Comparison of ENCODE assay signal across 2 cellular contexts in the genomic region with DNA sequence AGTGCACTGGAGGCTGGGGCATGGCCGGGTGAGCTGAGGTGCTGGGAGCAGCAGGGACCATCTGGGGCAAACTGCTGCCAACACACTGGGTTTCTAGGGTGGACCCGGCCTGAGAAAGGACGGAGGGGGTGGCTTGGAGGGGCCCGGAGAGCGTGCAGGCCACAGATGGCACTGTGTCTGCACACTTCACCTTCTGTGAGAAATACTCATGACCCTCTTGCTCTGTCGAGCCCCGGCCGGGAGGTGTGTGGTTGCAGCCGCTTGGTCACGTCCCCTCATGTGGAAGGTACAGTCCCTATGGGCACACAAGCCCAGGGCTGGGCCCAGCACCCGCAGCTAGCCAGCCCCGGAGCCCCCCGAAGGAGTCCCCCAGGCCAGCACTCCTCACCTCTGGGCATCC.
TF ChIP-seq lines count a peak whose summit lies in the region.

No MANE protein-coding gene starts in this region.

TF ChIP-seq in SK-N-SH, 30 proteins besides CTCF, POLR2A, EP300 and RAD21 (continued from another document):
- TF ChIP-seq, protein P1, sequence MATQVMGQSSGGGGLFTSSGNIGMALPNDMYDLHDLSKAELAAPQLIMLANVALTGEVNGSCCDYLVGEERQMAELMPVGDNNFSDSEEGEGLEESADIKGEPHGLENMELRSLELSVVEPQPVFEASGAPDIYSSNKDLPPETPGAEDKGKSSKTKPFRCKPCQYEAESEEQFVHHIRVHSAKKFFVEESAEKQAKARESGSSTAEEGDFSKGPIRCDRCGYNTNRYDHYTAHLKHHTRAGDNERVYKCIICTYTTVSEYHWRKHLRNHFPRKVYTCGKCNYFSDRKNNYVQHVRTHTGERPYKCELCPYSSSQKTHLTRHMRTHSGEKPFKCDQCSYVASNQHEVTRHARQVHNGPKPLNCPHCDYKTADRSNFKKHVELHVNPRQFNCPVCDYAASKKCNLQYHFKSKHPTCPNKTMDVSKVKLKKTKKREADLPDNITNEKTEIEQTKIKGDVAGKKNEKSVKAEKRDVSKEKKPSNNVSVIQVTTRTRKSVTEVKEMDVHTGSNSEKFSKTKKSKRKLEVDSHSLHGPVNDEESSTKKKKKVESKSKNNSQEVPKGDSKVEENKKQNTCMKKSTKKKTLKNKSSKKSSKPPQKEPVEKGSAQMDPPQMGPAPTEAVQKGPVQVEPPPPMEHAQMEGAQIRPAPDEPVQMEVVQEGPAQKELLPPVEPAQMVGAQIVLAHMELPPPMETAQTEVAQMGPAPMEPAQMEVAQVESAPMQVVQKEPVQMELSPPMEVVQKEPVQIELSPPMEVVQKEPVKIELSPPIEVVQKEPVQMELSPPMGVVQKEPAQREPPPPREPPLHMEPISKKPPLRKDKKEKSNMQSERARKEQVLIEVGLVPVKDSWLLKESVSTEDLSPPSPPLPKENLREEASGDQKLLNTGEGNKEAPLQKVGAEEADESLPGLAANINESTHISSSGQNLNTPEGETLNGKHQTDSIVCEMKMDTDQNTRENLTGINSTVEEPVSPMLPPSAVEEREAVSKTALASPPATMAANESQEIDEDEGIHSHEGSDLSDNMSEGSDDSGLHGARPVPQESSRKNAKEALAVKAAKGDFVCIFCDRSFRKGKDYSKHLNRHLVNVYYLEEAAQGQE (IDR thresholded peaks at IDR 0.05; ENCODE audit: low read depth, low read length): no peak
- TF ChIP-seq RCOR1 (IDR thresholded peaks at IDR 0.05; ENCODE audit: low read length) (no peak), TEAD4 (IDR thresholded peaks at IDR 0.05; ENCODE audit: borderline replicate concordance, insufficient read depth) (no peak), TAF1 (IDR thresholded peaks at IDR 0.05; ENCODE audit: borderline replicate concordance, low read depth, low read length) (no peak), RFX5 (IDR thresholded peaks at IDR 0.05; ENCODE audit: low read length) (no peak), SMC3 (IDR thresholded peaks at IDR 0.05; ENCODE audit: low read depth, low read length) (no peak), JUND (IDR thresholded peaks at IDR 0.05) (no peak), RXRA (IDR thresholded peaks at IDR 0.05; ENCODE audit: borderline replicate concordance, low read depth) (no peak)
- TF ChIP-seq, protein P2, sequence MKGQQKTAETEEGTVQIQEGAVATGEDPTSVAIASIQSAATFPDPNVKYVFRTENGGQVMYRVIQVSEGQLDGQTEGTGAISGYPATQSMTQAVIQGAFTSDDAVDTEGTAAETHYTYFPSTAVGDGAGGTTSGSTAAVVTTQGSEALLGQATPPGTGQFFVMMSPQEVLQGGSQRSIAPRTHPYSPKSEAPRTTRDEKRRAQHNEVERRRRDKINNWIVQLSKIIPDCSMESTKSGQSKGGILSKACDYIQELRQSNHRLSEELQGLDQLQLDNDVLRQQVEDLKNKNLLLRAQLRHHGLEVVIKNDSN (IDR thresholded peaks at IDR 0.05; ENCODE audit: borderline replicate concordance, low read depth): no peak

TF ChIP-seq in SK-N-SH treated with all-trans-retinoic acid at 6 μM for 48 hours, 23 proteins besides CTCF, POLR2A, EP300 and RAD21 (continued from another document):
- TF ChIP-seq, protein P3, sequence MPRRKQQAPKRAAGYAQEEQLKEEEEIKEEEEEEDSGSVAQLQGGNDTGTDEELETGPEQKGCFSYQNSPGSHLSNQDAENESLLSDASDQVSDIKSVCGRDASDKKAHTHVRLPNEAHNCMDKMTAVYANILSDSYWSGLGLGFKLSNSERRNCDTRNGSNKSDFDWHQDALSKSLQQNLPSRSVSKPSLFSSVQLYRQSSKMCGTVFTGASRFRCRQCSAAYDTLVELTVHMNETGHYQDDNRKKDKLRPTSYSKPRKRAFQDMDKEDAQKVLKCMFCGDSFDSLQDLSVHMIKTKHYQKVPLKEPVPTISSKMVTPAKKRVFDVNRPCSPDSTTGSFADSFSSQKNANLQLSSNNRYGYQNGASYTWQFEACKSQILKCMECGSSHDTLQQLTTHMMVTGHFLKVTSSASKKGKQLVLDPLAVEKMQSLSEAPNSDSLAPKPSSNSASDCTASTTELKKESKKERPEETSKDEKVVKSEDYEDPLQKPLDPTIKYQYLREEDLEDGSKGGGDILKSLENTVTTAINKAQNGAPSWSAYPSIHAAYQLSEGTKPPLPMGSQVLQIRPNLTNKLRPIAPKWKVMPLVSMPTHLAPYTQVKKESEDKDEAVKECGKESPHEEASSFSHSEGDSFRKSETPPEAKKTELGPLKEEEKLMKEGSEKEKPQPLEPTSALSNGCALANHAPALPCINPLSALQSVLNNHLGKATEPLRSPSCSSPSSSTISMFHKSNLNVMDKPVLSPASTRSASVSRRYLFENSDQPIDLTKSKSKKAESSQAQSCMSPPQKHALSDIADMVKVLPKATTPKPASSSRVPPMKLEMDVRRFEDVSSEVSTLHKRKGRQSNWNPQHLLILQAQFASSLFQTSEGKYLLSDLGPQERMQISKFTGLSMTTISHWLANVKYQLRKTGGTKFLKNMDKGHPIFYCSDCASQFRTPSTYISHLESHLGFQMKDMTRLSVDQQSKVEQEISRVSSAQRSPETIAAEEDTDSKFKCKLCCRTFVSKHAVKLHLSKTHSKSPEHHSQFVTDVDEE (CRISPR knock-in tag; IDR thresholded peaks at IDR 0.05): no peak
- TF ChIP-seq GLIS3 (CRISPR knock-in tag; IDR thresholded peaks at IDR 0.05) (no peak), ISL1 (CRISPR knock-in tag; IDR thresholded peaks at IDR 0.05) (no peak), ZNF565 (CRISPR knock-in tag; conservative IDR thresholded peaks at IDR 0.05; ENCODE audit: low read depth) (no peak), SNAI2 (CRISPR knock-in tag; IDR thresholded peaks at IDR 0.05) (no peak), ZC3H10 (CRISPR knock-in tag; IDR thresholded peaks at IDR 0.05) (no peak), ZFP3 (CRISPR knock-in tag; IDR thresholded peaks at IDR 0.05) (no peak), ZNF8 (CRISPR knock-in tag; IDR thresholded peaks at IDR 0.05) (no peak), BACH2 (CRISPR knock-in tag; IDR thresholded peaks at IDR 0.05; ENCODE audit: borderline replicate concordance) (no peak), ARNTL (CRISPR knock-in tag; IDR thresholded peaks at IDR 0.05; ENCODE audit: borderline replicate concordance, low read depth) (no peak), RARB (CRISPR knock-in tag; IDR thresholded peaks at IDR 0.05) (no peak), PPARA (CRISPR knock-in tag; IDR thresholded peaks at IDR 0.05; ENCODE audit: borderline replicate concordance) (no peak), ZNF70 (CRISPR knock-in tag; IDR thresholded peaks at IDR 0.05) (no peak), ZFP30 (CRISPR knock-in tag; IDR thresholded peaks at IDR 0.05) (no peak), TOX (CRISPR knock-in tag; IDR thresholded peaks at IDR 0.05; ENCODE audit: borderline replicate concordance) (no peak)
- TF ChIP-seq, protein P4, sequence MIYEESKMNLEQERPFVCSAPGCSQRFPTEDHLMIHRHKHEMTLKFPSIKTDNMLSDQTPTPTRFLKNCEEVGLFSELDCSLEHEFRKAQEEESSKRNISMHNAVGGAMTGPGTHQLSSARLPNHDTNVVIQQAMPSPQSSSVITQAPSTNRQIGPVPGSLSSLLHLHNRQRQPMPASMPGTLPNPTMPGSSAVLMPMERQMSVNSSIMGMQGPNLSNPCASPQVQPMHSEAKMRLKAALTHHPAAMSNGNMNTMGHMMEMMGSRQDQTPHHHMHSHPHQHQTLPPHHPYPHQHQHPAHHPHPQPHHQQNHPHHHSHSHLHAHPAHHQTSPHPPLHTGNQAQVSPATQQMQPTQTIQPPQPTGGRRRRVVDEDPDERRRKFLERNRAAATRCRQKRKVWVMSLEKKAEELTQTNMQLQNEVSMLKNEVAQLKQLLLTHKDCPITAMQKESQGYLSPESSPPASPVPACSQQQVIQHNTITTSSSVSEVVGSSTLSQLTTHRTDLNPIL (CRISPR knock-in tag; IDR thresholded peaks at IDR 0.05; ENCODE audit: low read depth): no peak
